ENCODE assay signal across 9 cellular contexts in genomic region chr6:113825776-113826175, GRCh38. TPM values are rescaled to one million over a fixed set of nuclear protein-coding genes. Genes with fewer than 3 reads are reported as not detected.
DNase-seq lines count a peak whose midpoint lies in the region; ATAC-seq and TF ChIP-seq lines count a peak whose summit lies in the region.
"Had no signal": no experiment of that assay in that cellular context is flagged by ENCODE, and none has a peak within 500 bp of the region (broad histone marks: within the 10 kb centered on the region; RNA-seq: fewer than 3 reads in every experiment).

No MANE protein-coding gene starts in this region.

- no TSS peak for BruUV-seq in mammary epithelial cell (replicated peaks; lab: Mats Ljungman, UMichigan)

- DNase-seq in NCI-H2029 (lab: John Stamatoyannopoulos, UW) (peak; percentile 89), mammary epithelial cell (no peak), left lung (peak; percentile 57 to 63), tibial artery (peak; percentile 78 to 87), NCI-H345 (lab: John Stamatoyannopoulos, UW) (no peak), NCI-H510A treated with DMSO at 0.1 percent for 48 hours (lab: John Stamatoyannopoulos, UW) (no peak)
- no peak for DNase-seq in effector memory CD8-positive, alpha-beta T cell
- DNase-seq: stimulated activated CD4-positive, alpha-beta T cell treated with anti-CD3 and anti-CD28 coated beads, Interleukin-12 subunit alpha, Interleukin-12 subunit beta, amount 100 ng/mL, for 4 hours had no signal

- H3K27ac ChIP-seq in mammary epithelial cell (ENCODE audit: insufficient read depth, low read depth, low read length) (no peak overlapping the region), left lung (no peak overlapping the region), tibial artery (peak overlapping the region in 1 of 2 donors; percentile 37)

- no peaks in the 10 kb centered on the region for H3K79me2 ChIP-seq in mammary epithelial cell (ENCODE audit: insufficient read depth, low read length)

- CTCF ChIA-PET in mammary epithelial cell (lab: Charles Lee; ENCODE audit: low non-redundant PET) = no interaction called here

- ATAC-seq in left lung = peak; percentile 71
- no peak for ATAC-seq in effector memory CD8-positive, alpha-beta T cell (replicated peaks)
- ATAC-seq in GM19452 (IDR thresholded peaks at IDR 0.05; ENCODE audit: unreplicated experiment) = no peak

- H3K9ac ChIP-seq in mammary epithelial cell (ENCODE audit: insufficient read depth, low read length) = no peak overlapping the region

- H3K27me3 ChIP-seq in mammary epithelial cell (ENCODE audit: insufficient read depth, low read length) (no peaks in the 10 kb centered on the region), left lung (no peaks in the 10 kb centered on the region), tibial artery (no peaks in the 10 kb centered on the region)

- H3K36me3 ChIP-seq in mammary epithelial cell (ENCODE audit: insufficient read depth, low read length) (no peaks in the 10 kb centered on the region), left lung (no peaks in the 10 kb centered on the region), tibial artery (no peaks in the 10 kb centered on the region)

- 11% methylated on average over 5 of the region's 5 CpGs for WGBS in mammary epithelial cell (ENCODE audit: low coverage, missing lambda C conversion rate)

- H3K9me3 ChIP-seq in mammary epithelial cell (replicated peaks; ENCODE audit: insufficient read depth, low read length) (no peaks in the 10 kb centered on the region), left lung (no peaks in the 10 kb centered on the region), tibial artery (no peaks in the 10 kb centered on the region)

- no peaks in the 10 kb centered on the region for H4K20me1 ChIP-seq in mammary epithelial cell (ENCODE audit: insufficient read depth, low read length)

- H2AFZ ChIP-seq in mammary epithelial cell (ENCODE audit: low read depth, low read length) = peak overlapping the region; percentile 11

- intact Hi-C loops in mammary epithelial cell (cut with micrococcal nuclease) (no loop called here), left lung (cut with DNase I) (no loop called here), tibial artery (cut with DNase I; ENCODE audit: low total_unique reads) (no loop called here)

- no peaks in the 10 kb centered on the region for H3K9me3 Mint-ChIP-seq in effector memory CD8-positive, alpha-beta T cell

- peaks cover 27 to 38% of the 10 kb centered on the region in 2 donors for H3K27me3 Mint-ChIP-seq in effector memory CD8-positive, alpha-beta T cell

- in situ Hi-C loops in mammary epithelial cell (cut with MboI; ENCODE audit: low sequenced_read_pairs in 2 of 2) = no loop called here

- dilution Hi-C loops in mammary epithelial cell (cut with HindIII; ENCODE audit: low sequenced_read_pairs) = no loop called here

- no peak overlapping the region for H3K4me3 Mint-ChIP-seq in effector memory CD8-positive, alpha-beta T cell

- H3K4me3 ChIP-seq in mammary epithelial cell (replicated peaks in 1 of 3; ENCODE audit: insufficient read depth in 1 of 3, low read depth in 2 of 3, low read length in 3 of 3) = no peak overlapping the region
- no peak overlapping the region for H3K4me3 ChIP-seq in left lung
- no peak overlapping the region for H3K4me3 ChIP-seq in tibial artery

- no peaks in the 10 kb centered on the region for H3K4me1 Mint-ChIP-seq in effector memory CD8-positive, alpha-beta T cell (ENCODE audit: low read depth in 2 of 2)

- no peak overlapping the region for H3K27ac Mint-ChIP-seq in effector memory CD8-positive, alpha-beta T cell

- H3K4me2 ChIP-seq in mammary epithelial cell (ENCODE audit: insufficient read depth, low read depth, low read length) = no peak overlapping the region

- TF ChIP-seq CTCF in mammary epithelial cell (conservative IDR thresholded peaks at IDR 0.05 in 1 of 2, IDR thresholded peaks at IDR 0.05 in 1 of 2; ENCODE audit: extremely low read depth in 1 of 2, insufficient read depth in 1 of 2, low read depth in 1 of 2, low read length in 2 of 2) = no peak
- TF ChIP-seq CTCF in left lung (IDR thresholded peaks at IDR 0.05) = no peak
- TF ChIP-seq CTCF in tibial artery (IDR thresholded peaks at IDR 0.05) = no peak

- H3K4me1 ChIP-seq in mammary epithelial cell (ENCODE audit: insufficient read depth, low read length) = no peaks in the 10 kb centered on the region
- no peaks in the 10 kb centered on the region for H3K4me1 ChIP-seq in left lung
- H3K4me1 ChIP-seq in tibial artery = peaks cover 0 to 10% (median 7%) of the 10 kb centered on the region in 4 donors

- no peaks in the 10 kb centered on the region for H3K36me3 Mint-ChIP-seq in effector memory CD8-positive, alpha-beta T cell (ENCODE audit: insufficient read depth)

RNA-seq across cellular contexts. Expression of gene MARCKS, which starts 31.4 kb away (rescaled TPM):
- total RNA-seq in mammary epithelial cell (100 to 1,000 TPM in 1 of 2 donors, 10 to 100 TPM in 1; 65.4 to 171 TPM), left lung (100 to 1,000 TPM; 102 to 118 TPM)
- 16.0 TPM for polyA plus RNA-seq in mammary epithelial cell
- polyA minus RNA-seq in mammary epithelial cell = 17.5 TPM

Comparison
In these comparisons a context has a peak if more than half of its experiments do, and no peak if none do; other contexts are left out.
1. DNase-seq: peak in NCI-H2029 (single experiment), left lung (2 of 2) and tibial artery (2 of 2); none in mammary epithelial cell (single experiment), effector memory CD8-positive, alpha-beta T cell (0 of 3), NCI-H345 (single experiment) and NCI-H510A treated with DMSO at 0.1 percent for 48 hours (single experiment).